In genomic region chr11:116537736-116538135, GRCh38 we compare ENCODE assay signal across 15 cellular contexts.
DNase-seq lines count a peak whose midpoint lies in the region; ATAC-seq and TF ChIP-seq lines count a peak whose summit lies in the region.
"Had no signal": no experiment of that assay in that cellular context is flagged by ENCODE, and none has a peak within 500 bp of the region (broad histone marks: within the 10 kb centered on the region; RNA-seq: fewer than 3 reads in every experiment).

No MANE protein-coding gene starts in this region.

- intact Hi-C loops in sciatic nerve (cut with DNase I): no loop called here

- H3K4me3 ChIP-seq in coronary artery: no peak overlapping the region
- H3K4me3 ChIP-seq: GM23248 had no signal

- H3K27ac ChIP-seq in coronary artery: no peak overlapping the region
- H3K27ac ChIP-seq: GM23248 had no signal

- DNase-seq in coronary artery (ENCODE audit: low spot score): peak; percentile 64
- DNase-seq in islet precursor cell: peak; percentile 17
- peak; percentile 21 for DNase-seq in sciatic nerve (ENCODE audit: low spot score)
- no peak for DNase-seq in NK-92 (lab: John Stamatoyannopoulos, UW; ENCODE audit: unreplicated experiment)
- DNase-seq in GM19240 (ENCODE audit: insufficient read length, low spot score): no peak
- no peak for DNase-seq in DMS153 treated with DMSO at 0.1 percent for 48 hours (lab: John Stamatoyannopoulos, UW; ENCODE audit: unreplicated experiment)
- DNase-seq: C1 segment of cervical spinal cord; CD4-positive, alpha-beta memory T cell; DMS 273 treated with DMSO at 0.1 percent for 48 hours; DMS53; DMS79 treated with DMSO at 0.1 percent for 48 hours; GF-D8; GM23248; H9 had no signal

- no peak for TF ChIP-seq CTCF in coronary artery (IDR thresholded peaks at IDR 0.05)

- no peak for ATAC-seq in sciatic nerve
- ATAC-seq: HCT116 had no signal

Comparison
In these comparisons a context has a peak if more than half of its experiments do, and no peak if none do; other contexts are left out.
1. DNase-seq: peak in coronary artery (single experiment), islet precursor cell (single experiment) and sciatic nerve (single experiment); none in NK-92 (single experiment), GM19240 (single experiment) and DMS153 treated with DMSO at 0.1 percent for 48 hours (single experiment).